Comparison of ENCODE assay signal across 11 cellular contexts in genomic region chr13:110107568-110108347, GRCh38.
DNase-seq lines count a peak whose midpoint lies in the region; ATAC-seq, FAIRE-seq and TF ChIP-seq lines count a peak whose summit lies in the region.
"Had no signal": no experiment of that assay in that cellular context is flagged by ENCODE, and none has a peak within 500 bp of the region (broad histone marks: within the 10 kb centered on the region; RNA-seq: fewer than 3 reads in every experiment).

No MANE protein-coding gene starts in this region.

- no peak for TF ChIP-seq POLR2A in H54 (IDR thresholded peaks at IDR 0.05; ENCODE audit: low read depth, low read length)

- 92 to 95% methylated on average over 22 of the region's 22 CpGs for WGBS in lung, 2 donors

- no TSS peak for BruUV-seq in A673 (replicated peaks; lab: Mats Ljungman, UMichigan)

- no peak for FAIRE-seq in H54 (lab: Jason Lieb, UNC)
- FAIRE-seq: kidney had no signal

- H3K27me3 ChIP-seq in A673 (replicated peaks; ENCODE audit: insufficient read depth, low read depth, low read length, poor library complexity) (no peaks in the 10 kb centered on the region), brain microvascular endothelial cell (replicated peaks) (no peaks in the 10 kb centered on the region), lung (ENCODE audit: control insufficient read depth, insufficient read depth) (no peaks in the 10 kb centered on the region)

- ATAC-seq in lung (ENCODE audit: insufficient read depth, low FRiP score) (no peak), GM21786 (IDR thresholded peaks at IDR 0.05; ENCODE audit: unreplicated experiment) (no peak)

- TF ChIP-seq CTCF in A673 (conservative IDR thresholded peaks at IDR 0.05; ENCODE audit: low read depth, low read length) (peak; percentile 65), brain microvascular endothelial cell (IDR thresholded peaks at IDR 0.05; ENCODE audit: low read depth, low read length, missing control alignments) (peak; percentile 47), lung (IDR thresholded peaks at IDR 0.05; ENCODE audit: control extremely low read depth, extremely low read depth) (no peak)

- H3K9me3 ChIP-seq in A673 (ENCODE audit: low read depth, low read length, poor library complexity, severe bottlenecking) (no peaks in the 10 kb centered on the region), lung (ENCODE audit: control insufficient read depth in 2 of 2, insufficient read depth in 1 of 2, low read length in 1 of 2) (peaks cover 0 to 2% of the 10 kb centered on the region in 2 donors)

- in situ Hi-C loops in brain microvascular endothelial cell (cut with HindIII; ENCODE audit: low pct_ligation_motif_present, low sequenced_read_pairs) = loop anchor here (25.0 kb wide), 3 partner anchors 320 to 1145 kb away; partner anchors contain the start of gene IRS2

- intact Hi-C loops in A673 (cut with micrococcal nuclease; ENCODE audit: unreplicated experiment) = loop anchor here (2.0 to 10.0 kb wide), 4 partner anchors 317 to 1190 kb away; no protein-coding TSS in a partner anchor

- POLR2A ChIA-PET in A673 (lab: Charles Lee; ENCODE audit: low non-redundant PET) = no interaction called here

- CTCF ChIA-PET in A673 (lab: Charles Lee) = no interaction called here

- H3K36me3 ChIP-seq in A673 (ENCODE audit: insufficient read depth, low read length, poor library complexity, severe bottlenecking) = no peaks in the 10 kb centered on the region
- no peaks in the 10 kb centered on the region for H3K36me3 ChIP-seq in brain microvascular endothelial cell (replicated peaks)
- no peaks in the 10 kb centered on the region for H3K36me3 ChIP-seq in lung (ENCODE audit: control insufficient read depth in 2 of 2, insufficient read depth in 2 of 2, low read length in 2 of 2)

- H3K27ac ChIP-seq in A673 (ENCODE audit: low read depth, low read length, poor library complexity, severe bottlenecking) (no peak overlapping the region), brain microvascular endothelial cell (no peak overlapping the region), lung (ENCODE audit: low read depth in 1 of 2, low read length in 1 of 2) (no peak overlapping the region)

- H3K4me3 ChIP-seq in A673 (ENCODE audit: low read depth, low read length, poor library complexity, severe bottlenecking) (no peak overlapping the region), brain microvascular endothelial cell (ENCODE audit: low read depth, low read length) (no peak overlapping the region), lung (no peak overlapping the region)

- H3K4me1 ChIP-seq in A673 (ENCODE audit: insufficient read depth, low read length, poor library complexity, severe bottlenecking) (peaks cover 12% of the 10 kb centered on the region), lung (ENCODE audit: control insufficient read depth in 2 of 2, insufficient read depth in 2 of 2, low read length in 2 of 2) (peaks cover 2 to 8% of the 10 kb centered on the region in 2 donors)

- DNase-seq in A673 (ENCODE audit: low spot score) = peak; percentile 65
- DNase-seq in H54 (ENCODE audit: insufficient read length, low spot score) = peak; percentile 50
- no peak for DNase-seq in brain microvascular endothelial cell
- DNase-seq in lung (ENCODE audit: low spot score) = peak; percentile 23
- DNase-seq in NCI-H510A treated with DMSO at 0.1 percent for 48 hours (lab: John Stamatoyannopoulos, UW) = no peak
- no peak for DNase-seq in pons (ENCODE audit: low spot score)
- DNase-seq in NCI-H2171 (lab: John Stamatoyannopoulos, UW) = no peak
- DNase-seq: activated CD8-positive, alpha-beta memory T cell treated with anti-CD3 and anti-CD28 coated beads, Interleukin-2, amount 50 U/mL, for 48 hours; erythroblast; kidney had no signal

Comparison
In these comparisons a context has a peak if more than half of its experiments do, and no peak if none do; other contexts are left out.
1. DNase-seq: peak in A673 (single experiment), H54 (single experiment) and lung (single experiment); none in brain microvascular endothelial cell (single experiment), NCI-H510A treated with DMSO at 0.1 percent for 48 hours (single experiment), pons (single experiment) and NCI-H2171 (single experiment).